Comparison of ENCODE assay signal across 1 cellular context in the genomic region with DNA sequence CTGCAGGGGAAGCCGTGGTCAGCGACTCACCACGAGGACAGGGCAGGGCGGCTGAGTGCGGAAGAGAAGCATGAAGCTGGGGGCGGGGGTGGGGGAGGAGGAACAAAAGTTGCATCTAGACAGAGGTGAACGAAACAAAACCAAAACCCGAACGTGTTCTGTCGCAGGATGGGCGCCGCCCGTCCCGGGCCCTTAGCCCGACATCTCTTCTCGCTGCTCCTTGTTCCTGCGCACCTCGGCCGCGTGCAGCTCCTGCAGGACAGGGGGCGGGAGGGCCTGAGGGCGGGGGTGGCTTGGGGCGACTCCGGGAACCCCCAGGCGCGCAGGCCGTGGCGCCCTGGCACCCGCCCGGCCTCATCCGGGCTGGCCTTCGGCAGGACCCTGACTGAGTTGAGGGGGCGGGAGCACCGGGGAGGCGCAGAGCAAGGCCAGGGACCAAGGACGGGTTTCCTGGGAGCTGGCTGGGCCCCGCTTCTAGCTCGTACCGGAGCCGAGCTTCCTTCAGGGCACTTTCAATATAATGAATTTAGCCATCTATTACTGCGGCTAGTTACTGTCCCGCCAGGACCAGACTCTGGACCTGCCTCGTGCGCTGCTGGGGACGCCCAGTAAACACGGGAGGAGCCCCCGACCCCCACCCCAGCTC.
TF ChIP-seq lines count a peak whose summit lies in the region.

No MANE protein-coding gene starts in this region.

TF ChIP-seq in HEK293, 187 proteins besides CTCF, POLR2A, EP300 and RAD21:
- TF ChIP-seq ZNF561 (tag by site-specific recombination; IDR thresholded peaks at IDR 0.05; ENCODE audit: borderline replicate concordance) (no peak), ZNF660 (tag by site-specific recombination; IDR thresholded peaks at IDR 0.05) (no peak), YY2 (tag by site-specific recombination; IDR thresholded peaks at IDR 0.05) (no peak), HOXD13 (CRISPR knock-in tag; IDR thresholded peaks at IDR 0.05; ENCODE audit: borderline replicate concordance) (no peak), KLF8 (tag by site-specific recombination; IDR thresholded peaks at IDR 0.05) (peak; percentile 28)
